7 cellular contexts compared by ENCODE assay signal in the genomic region with DNA sequence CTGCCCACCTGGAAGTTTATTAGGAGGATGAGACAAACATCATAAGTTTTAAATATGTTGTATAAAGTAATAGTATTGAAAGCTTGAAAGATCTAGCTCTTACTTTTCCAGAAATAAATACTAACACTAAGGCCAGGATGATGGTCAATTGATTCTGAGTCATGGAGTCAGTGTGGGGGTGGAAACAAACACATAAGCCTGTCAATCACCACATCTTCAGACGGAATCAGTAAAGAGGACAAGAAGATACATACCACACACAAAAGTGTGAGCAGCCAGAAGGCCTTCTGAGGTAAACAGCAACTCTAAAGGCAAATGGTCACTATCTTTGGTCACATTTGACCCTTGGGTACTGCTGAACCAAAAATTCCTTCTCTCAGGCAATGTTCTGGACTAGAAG.
"Had no signal": no experiment of that assay in that cellular context is flagged by ENCODE, and none has a peak within 500 bp of the region (broad histone marks: within the 10 kb centered on the region; RNA-seq: fewer than 3 reads in every experiment).

No MANE protein-coding gene starts in this region.

- ATAC-seq: HepG2 had no signal

- H3K27ac ChIP-seq: HL-60, KMS-11 had no signal

- H3K4me2 ChIP-seq: KMS-11 had no signal

- H3K9ac ChIP-seq: KMS-11 had no signal

- DNase-seq: IMR-90, KBM-7, KG1 had no signal

- FAIRE-seq: HepG2, HTR-8/SVneo had no signal
